In genomic region chr11:134120143-134120850, GRCh38 we compare ENCODE assay signal across 9 cellular contexts. TPM values are rescaled to one million over a fixed set of nuclear protein-coding genes. Genes with fewer than 3 reads are reported as not detected.
DNase-seq lines count a peak whose midpoint lies in the region; ATAC-seq and TF ChIP-seq lines count a peak whose summit lies in the region.
"Had no signal": no experiment of that assay in that cellular context is flagged by ENCODE, and none has a peak within 500 bp of the region (broad histone marks: within the 10 kb centered on the region; RNA-seq: fewer than 3 reads in every experiment).

No MANE protein-coding gene starts in this region.

- H2AFZ ChIP-seq in GM23338, result no peak overlapping the region

- H3K27ac Mint-ChIP-seq in GM23338, result 0 out of 2 replicates have a peak overlapping the region, but pooled peaks have one; percentile 1
- peak overlapping the region; percentile 62 for H3K27ac Mint-ChIP-seq in MCF 10A (ENCODE audit: low read depth, unreplicated experiment)

- no peak overlapping the region for H3K4me2 ChIP-seq in GM23338

- no peaks in the 10 kb centered on the region for H3K36me3 ChIP-seq in GM23338 (ENCODE audit: insufficient read depth)
- H3K36me3 ChIP-seq in BE2C, result no peaks in the 10 kb centered on the region

- peaks cover 38% of the 10 kb centered on the region for H3K4me1 Mint-ChIP-seq in GM23338
- peaks cover 30% of the 10 kb centered on the region for H3K4me1 Mint-ChIP-seq in MCF 10A (ENCODE audit: insufficient read depth, unreplicated experiment)

- DNase-seq in GM23338 (ENCODE audit: low spot score) (no peak), MCF 10A (ENCODE audit: unreplicated experiment) (peak; percentile 76), hepatic stellate cell (ENCODE audit: low spot score) (peak; percentile 72), skeletal muscle cell (ENCODE audit: low read depth) (peak; percentile 86), NCI-H510A (lab: John Stamatoyannopoulos, UW) (no peak), BE2C (no peak)
- DNase-seq in activated CD4-positive, alpha-beta T cell treated with anti-CD3 and anti-CD28 coated beads for 48 hours, result no peak
- DNase-seq in activated naive CD4-positive, alpha-beta T cell treated with Interleukin-2 at 50 U/mL for 16 hours, result no peak

- no peaks in the 10 kb centered on the region for H3F3A ChIP-seq in GM23338 (replicated peaks; ENCODE audit: low read depth)

- H3K4me3 ChIP-seq in GM23338, result no peak overlapping the region
- H3K4me3 ChIP-seq in skeletal muscle cell (ENCODE audit: low read depth, low read length), result peak overlapping the region; percentile 5
- H3K4me3 ChIP-seq in BE2C (ENCODE audit: low read depth, low read length), result no peak overlapping the region

- POLR2A ChIA-PET in MCF 10A (lab: Yijun Ruan, JAX), result interaction anchor here (0.7 to 2.8 kb wide), 26 partner anchors 9 to 133 kb away, joined by 3 to 18 read pairs (median 4); partner anchors contain the start of genes ACAD8, THYN1 and VPS26B

- peaks cover 24% of the 10 kb centered on the region for H3K4me1 ChIP-seq in GM23338 (ENCODE audit: insufficient read depth)
- H3K4me1 ChIP-seq in BE2C, result peaks cover 17% of the 10 kb centered on the region

- TF ChIP-seq CTCF in GM23338 (conservative IDR thresholded peaks at IDR 0.05; ENCODE audit: low read depth in 2 of 2) (no peak), MCF 10A (IDR thresholded peaks at IDR 0.05; ENCODE audit: unreplicated experiment) (no peak), BE2C (IDR thresholded peaks at IDR 0.05; ENCODE audit: low read depth, low read length) (no peak)

- H3K79me2 ChIP-seq in GM23338 (replicated peaks; ENCODE audit: insufficient read depth), result peaks cover 16% of the 10 kb centered on the region

- intact Hi-C loops in MCF 10A (cut with micrococcal nuclease), result no loop called here

- H3K9me3 ChIP-seq in BE2C, result no peaks in the 10 kb centered on the region

- no TSS peak for BruUV-seq in MCF 10A (replicated peaks; lab: Mats Ljungman, UMichigan)

- no peak for ATAC-seq in GM23338
- ATAC-seq: HCT116 had no signal

- no peaks in the 10 kb centered on the region; the same call in 1 of the 2 replicates for H3K9me2 ChIP-seq in GM23338 (ENCODE audit: insufficient read depth)

- H3K27me3 Mint-ChIP-seq in GM23338 (ENCODE audit: insufficient read depth, low read depth, poor library complexity) (peaks cover 13% of the 10 kb centered on the region), MCF 10A (ENCODE audit: insufficient read depth, unreplicated experiment) (peaks cover 7% of the 10 kb centered on the region)

- H3K27me3 ChIP-seq in GM23338 (ENCODE audit: insufficient read depth) (peaks cover 9% of the 10 kb centered on the region; the same call in 1 of the 2 replicates), BE2C (no peaks in the 10 kb centered on the region)

- H3K27ac ChIP-seq in GM23338 (ENCODE audit: low read depth), result 0 out of 2 replicates have a peak overlapping the region, but pooled peaks have one; percentile 10

- H3K9me3 Mint-ChIP-seq in GM23338, result no peaks in the 10 kb centered on the region
- no peaks in the 10 kb centered on the region for H3K9me3 Mint-ChIP-seq in MCF 10A (ENCODE audit: unreplicated experiment)

- peaks cover 3% of the 10 kb centered on the region for H4K20me1 ChIP-seq in GM23338 (replicated peaks; ENCODE audit: insufficient read depth)

- CTCF ChIA-PET in MCF 10A (lab: Yijun Ruan, JAX), result interaction anchor here (0.6 to 2.1 kb wide), 19 partner anchors 11 to 281 kb away, joined by 3 to 12 read pairs (median 3); no protein-coding TSS in a partner anchor

- no peak overlapping the region for H3K4me3 Mint-ChIP-seq in GM23338
- H3K4me3 Mint-ChIP-seq in MCF 10A (ENCODE audit: unreplicated experiment), result peak overlapping the region; percentile 45

- H3K36me3 Mint-ChIP-seq in GM23338 (ENCODE audit: low read depth) (no peaks in the 10 kb centered on the region), MCF 10A (ENCODE audit: insufficient read depth, unreplicated experiment) (no peaks in the 10 kb centered on the region)

TF ChIP-seq in GM23338, 12 proteins besides CTCF, POLR2A, EP300 and RAD21 (continues in another document):
- TF ChIP-seq, protein P1, sequence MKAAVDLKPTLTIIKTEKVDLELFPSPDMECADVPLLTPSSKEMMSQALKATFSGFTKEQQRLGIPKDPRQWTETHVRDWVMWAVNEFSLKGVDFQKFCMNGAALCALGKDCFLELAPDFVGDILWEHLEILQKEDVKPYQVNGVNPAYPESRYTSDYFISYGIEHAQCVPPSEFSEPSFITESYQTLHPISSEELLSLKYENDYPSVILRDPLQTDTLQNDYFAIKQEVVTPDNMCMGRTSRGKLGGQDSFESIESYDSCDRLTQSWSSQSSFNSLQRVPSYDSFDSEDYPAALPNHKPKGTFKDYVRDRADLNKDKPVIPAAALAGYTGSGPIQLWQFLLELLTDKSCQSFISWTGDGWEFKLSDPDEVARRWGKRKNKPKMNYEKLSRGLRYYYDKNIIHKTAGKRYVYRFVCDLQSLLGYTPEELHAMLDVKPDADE (IDR thresholded peaks at IDR 0.05), result no peak
- TF ChIP-seq STAT1 (IDR thresholded peaks at IDR 0.05; ENCODE audit: unreplicated experiment) (no peak), ZNF331 (CRISPR knock-in tag; IDR thresholded peaks at IDR 0.05; ENCODE audit: low read depth) (no peak), JUNB (IDR thresholded peaks at IDR 0.05; ENCODE audit: unreplicated experiment) (no peak), POLR2AphosphoS5 (IDR thresholded peaks at IDR 0.05; ENCODE audit: low read depth) (no peak), EZH2phosphoT487 (IDR thresholded peaks at IDR 0.05; ENCODE audit: unreplicated experiment) (no peak), REST (IDR thresholded peaks at IDR 0.05; ENCODE audit: unreplicated experiment) (no peak), NANOG (IDR thresholded peaks at IDR 0.05; ENCODE audit: borderline replicate concordance) (no peak)

RNA-seq across cellular contexts. Expression of gene JAM3, which starts 51.4 kb away (rescaled TPM):
- 41.5 and 44.8 TPM in 2 replicates for total RNA-seq in GM23338 (2014; rRNA removed; shearing (Covaris generic))
- polyA plus RNA-seq in GM23338 (2016; fragmentation: Nextera tagmentation; extraction: Ambion mirVana), result 13.1 and 14.1 TPM in 2 replicates
- total RNA-seq in MCF 10A (2022), result 1.6 TPM in 2 replicates
- 71.5 TPM for polyA plus RNA-seq in BE2C (2012; ENCODE audit: insufficient read depth, insufficient read length, low read depth)

Comparison
In these comparisons a context has a peak if more than half of its experiments do, and no peak if none do; other contexts are left out.
1. DNase-seq: peak in MCF 10A (single experiment), hepatic stellate cell (single experiment) and skeletal muscle cell (single experiment); none in GM23338 (single experiment), NCI-H510A (single experiment), BE2C (single experiment), activated CD4-positive, alpha-beta T cell treated with anti-CD3 and anti-CD28 coated beads for 48 hours (single experiment) and activated naive CD4-positive, alpha-beta T cell treated with Interleukin-2 at 50 U/mL for 16 hours (single experiment).
2. RNA of gene JAM3, which starts 51.4 kb away (total RNA-seq): 41.5 to 44.8 TPM in GM23338; 1.6 TPM in MCF 10A; every median in the first group is over 10 times any median in the second.